2 cellular contexts compared by ENCODE assay signal in genomic region chr5:44888435-44888834, GRCh38.
TF ChIP-seq lines count a peak whose summit lies in the region.

No MANE protein-coding gene starts in this region.

TF ChIP-seq in HCT116, 20 proteins besides CTCF, POLR2A, EP300 and RAD21 (continued from another document):
- TF ChIP-seq, protein P1, sequence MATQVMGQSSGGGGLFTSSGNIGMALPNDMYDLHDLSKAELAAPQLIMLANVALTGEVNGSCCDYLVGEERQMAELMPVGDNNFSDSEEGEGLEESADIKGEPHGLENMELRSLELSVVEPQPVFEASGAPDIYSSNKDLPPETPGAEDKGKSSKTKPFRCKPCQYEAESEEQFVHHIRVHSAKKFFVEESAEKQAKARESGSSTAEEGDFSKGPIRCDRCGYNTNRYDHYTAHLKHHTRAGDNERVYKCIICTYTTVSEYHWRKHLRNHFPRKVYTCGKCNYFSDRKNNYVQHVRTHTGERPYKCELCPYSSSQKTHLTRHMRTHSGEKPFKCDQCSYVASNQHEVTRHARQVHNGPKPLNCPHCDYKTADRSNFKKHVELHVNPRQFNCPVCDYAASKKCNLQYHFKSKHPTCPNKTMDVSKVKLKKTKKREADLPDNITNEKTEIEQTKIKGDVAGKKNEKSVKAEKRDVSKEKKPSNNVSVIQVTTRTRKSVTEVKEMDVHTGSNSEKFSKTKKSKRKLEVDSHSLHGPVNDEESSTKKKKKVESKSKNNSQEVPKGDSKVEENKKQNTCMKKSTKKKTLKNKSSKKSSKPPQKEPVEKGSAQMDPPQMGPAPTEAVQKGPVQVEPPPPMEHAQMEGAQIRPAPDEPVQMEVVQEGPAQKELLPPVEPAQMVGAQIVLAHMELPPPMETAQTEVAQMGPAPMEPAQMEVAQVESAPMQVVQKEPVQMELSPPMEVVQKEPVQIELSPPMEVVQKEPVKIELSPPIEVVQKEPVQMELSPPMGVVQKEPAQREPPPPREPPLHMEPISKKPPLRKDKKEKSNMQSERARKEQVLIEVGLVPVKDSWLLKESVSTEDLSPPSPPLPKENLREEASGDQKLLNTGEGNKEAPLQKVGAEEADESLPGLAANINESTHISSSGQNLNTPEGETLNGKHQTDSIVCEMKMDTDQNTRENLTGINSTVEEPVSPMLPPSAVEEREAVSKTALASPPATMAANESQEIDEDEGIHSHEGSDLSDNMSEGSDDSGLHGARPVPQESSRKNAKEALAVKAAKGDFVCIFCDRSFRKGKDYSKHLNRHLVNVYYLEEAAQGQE (IDR thresholded peaks at IDR 0.05; ENCODE audit: low read depth) = no peak
- no peak for TF ChIP-seq CBX3 (IDR thresholded peaks at IDR 0.05; ENCODE audit: low read depth)
- no peak for TF ChIP-seq EZH2phosphoT487 (IDR thresholded peaks at IDR 0.05; ENCODE audit: borderline replicate concordance)
- no peak for TF ChIP-seq ZNF274 (IDR thresholded peaks at IDR 0.05; ENCODE audit: low read depth, low read length)
- TF ChIP-seq, protein P2, sequence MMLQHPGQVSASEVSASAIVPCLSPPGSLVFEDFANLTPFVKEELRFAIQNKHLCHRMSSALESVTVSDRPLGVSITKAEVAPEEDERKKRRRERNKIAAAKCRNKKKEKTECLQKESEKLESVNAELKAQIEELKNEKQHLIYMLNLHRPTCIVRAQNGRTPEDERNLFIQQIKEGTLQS (IDR thresholded peaks at IDR 0.05) = no peak
- no peak for TF ChIP-seq MAX (IDR thresholded peaks at IDR 0.05)
- TF ChIP-seq EGR1 (IDR thresholded peaks at IDR 0.05; ENCODE audit: low read depth) = no peak
- TF ChIP-seq EZH2 (IDR thresholded peaks at IDR 0.05) = no peak
- TF ChIP-seq CEBPB (IDR thresholded peaks at IDR 0.05; ENCODE audit: low read depth) = no peak

TF ChIP-seq in K562, 482 proteins besides CTCF, POLR2A, EP300 and RAD21 (continued from another document):
- TF ChIP-seq, protein P3, sequence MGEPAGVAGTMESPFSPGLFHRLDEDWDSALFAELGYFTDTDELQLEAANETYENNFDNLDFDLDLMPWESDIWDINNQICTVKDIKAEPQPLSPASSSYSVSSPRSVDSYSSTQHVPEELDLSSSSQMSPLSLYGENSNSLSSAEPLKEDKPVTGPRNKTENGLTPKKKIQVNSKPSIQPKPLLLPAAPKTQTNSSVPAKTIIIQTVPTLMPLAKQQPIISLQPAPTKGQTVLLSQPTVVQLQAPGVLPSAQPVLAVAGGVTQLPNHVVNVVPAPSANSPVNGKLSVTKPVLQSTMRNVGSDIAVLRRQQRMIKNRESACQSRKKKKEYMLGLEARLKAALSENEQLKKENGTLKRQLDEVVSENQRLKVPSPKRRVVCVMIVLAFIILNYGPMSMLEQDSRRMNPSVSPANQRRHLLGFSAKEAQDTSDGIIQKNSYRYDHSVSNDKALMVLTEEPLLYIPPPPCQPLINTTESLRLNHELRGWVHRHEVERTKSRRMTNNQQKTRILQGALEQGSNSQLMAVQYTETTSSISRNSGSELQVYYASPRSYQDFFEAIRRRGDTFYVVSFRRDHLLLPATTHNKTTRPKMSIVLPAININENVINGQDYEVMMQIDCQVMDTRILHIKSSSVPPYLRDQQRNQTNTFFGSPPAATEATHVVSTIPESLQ (CRISPR knock-in tag; IDR thresholded peaks at IDR 0.05) = no peak
- no peak for TF ChIP-seq TRIM28 (IDR thresholded peaks at IDR 0.05)
- no peak for TF ChIP-seq TGIF2 (CRISPR knock-in tag; IDR thresholded peaks at IDR 0.05)
- no peak for TF ChIP-seq SRSF1 (IDR thresholded peaks at IDR 0.05; ENCODE audit: low read depth, low read length)
